8 cellular contexts compared by ENCODE assay signal in the genomic region with DNA sequence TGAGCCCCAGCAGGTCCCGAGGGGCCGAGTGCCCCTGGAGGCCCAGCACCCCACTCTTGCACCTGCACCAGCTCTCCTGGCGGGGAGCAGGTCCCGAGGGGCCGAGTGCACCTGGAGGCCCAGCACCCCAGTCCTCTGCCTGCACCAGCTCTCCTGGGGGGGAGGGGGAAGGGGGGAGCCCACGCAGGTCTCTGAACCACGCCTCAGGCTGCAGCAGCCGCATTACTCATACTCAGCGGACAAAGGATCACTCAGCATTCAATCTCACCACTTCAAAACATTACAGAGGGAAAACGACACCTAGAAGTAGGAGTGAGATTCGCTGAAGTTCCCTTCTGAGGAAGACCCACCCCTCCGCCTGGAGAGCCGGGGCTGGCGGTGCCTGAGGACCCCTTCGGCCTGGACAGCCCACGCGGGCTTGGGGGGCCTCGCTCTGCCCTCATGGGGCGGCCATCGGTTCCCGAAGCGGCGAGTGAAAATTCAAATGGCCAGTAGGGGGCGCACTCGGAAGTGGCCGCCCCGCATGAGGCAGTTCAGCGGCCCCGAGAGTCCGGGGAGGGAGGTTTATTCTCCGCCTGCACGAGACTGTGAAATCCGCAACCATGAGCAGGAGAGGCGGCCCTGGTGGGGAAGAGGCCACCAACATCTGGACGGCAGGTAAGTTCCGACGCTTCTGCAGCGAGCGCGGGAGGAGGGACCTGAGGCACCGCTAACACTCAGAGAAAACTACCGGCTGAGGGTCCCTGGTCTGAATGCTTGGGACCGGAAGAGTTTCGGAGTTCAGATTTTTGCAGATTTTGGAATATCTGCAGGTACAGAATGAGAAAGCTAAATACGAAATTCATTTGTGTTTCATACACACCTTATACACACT. TPM values are rescaled to one million over a fixed set of nuclear protein-coding genes. Genes with fewer than 3 reads are reported as not detected.
DNase-seq lines count a peak whose midpoint lies in the region; ATAC-seq and TF ChIP-seq lines count a peak whose summit lies in the region.

No MANE protein-coding gene starts in this region.

- DNase-seq in activated gamma-delta T cell treated with Interleukin-2 at 50 U/mL for 16 hours (peak; percentile 75), activated gamma-delta T cell (lab: John Stamatoyannopoulos, UW) (no peak), NCI-H69 (lab: John Stamatoyannopoulos, UW) (peak; percentile 46), epidermal melanocyte (ENCODE audit: insufficient read length, low spot score) (peak; percentile 94), mucosa of descending colon (peak; percentile 77 to 86 (median 85))
- DNase-seq in activated CD8-positive, alpha-beta memory T cell treated with anti-CD3 and anti-CD28 coated beads, Interleukin-2, amount 50 U/mL, for 4 hours: peak; percentile 72
- DNase-seq in stimulated activated CD8-positive, alpha-beta memory T cell treated with anti-CD3 and anti-CD28 coated beads, Interleukin-4, amount 100 ng/mL, for 48 hours: peak; percentile 91

- ATAC-seq in HG02970 (IDR thresholded peaks at IDR 0.05; ENCODE audit: low FRiP score, unreplicated experiment): peak; percentile 65
- peak; percentile 77 for ATAC-seq in mucosa of descending colon

- H3K36me3 ChIP-seq in mucosa of descending colon (ENCODE audit: low read depth): no peaks in the 10 kb centered on the region

- H3K9me3 ChIP-seq in mucosa of descending colon: no peaks in the 10 kb centered on the region

- H3K4me1 ChIP-seq in mucosa of descending colon (ENCODE audit: low read depth): peaks cover 15% of the 10 kb centered on the region

- intact Hi-C loops in mucosa of descending colon (cut with DNase I, micrococcal nuclease): no loop called here

- H3K4me3 ChIP-seq in mucosa of descending colon: no peak overlapping the region

- peak; percentile 72 for TF ChIP-seq CTCF in mucosa of descending colon (IDR thresholded peaks at IDR 0.05)

RNA-seq across cellular contexts. Expression of gene GPER1, which starts 1.1 kb away (rescaled TPM):
- 10 to 100 TPM in 1 of 3 donors, 1 to 10 TPM in 2; 7.9 to 14.7 (median 9.8) TPM for total RNA-seq in mucosa of descending colon

RNA-seq across cellular contexts. Expression of gene GPR146, which starts 42.5 kb away (rescaled TPM):
- 10 to 100 TPM in 1 of 3 donors, 1 to 10 TPM in 2; 3.5 to 13.0 (median 5.7) TPM for total RNA-seq in mucosa of descending colon
